Comparison of ENCODE assay signal across 14 cellular contexts in the genomic region with DNA sequence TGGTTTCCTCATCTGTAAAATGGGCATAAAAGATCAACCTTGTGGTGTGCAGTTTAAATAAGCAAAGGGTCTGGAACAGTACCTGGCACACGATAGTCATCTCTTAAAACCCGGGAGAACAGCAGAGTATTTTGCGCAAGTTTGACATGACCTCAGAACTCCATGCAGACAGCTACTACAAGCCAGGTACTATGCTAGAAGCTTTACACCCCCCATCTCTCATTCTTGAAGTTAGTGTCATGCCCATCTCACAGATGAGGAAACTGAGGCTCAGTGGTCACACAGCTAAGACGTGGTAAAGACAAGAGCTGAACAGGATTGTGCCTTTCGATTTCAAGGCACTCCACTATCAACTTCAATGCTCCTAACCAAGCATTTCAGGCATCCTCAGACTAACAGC.
DNase-seq lines count a peak whose midpoint lies in the region; ATAC-seq and TF ChIP-seq lines count a peak whose summit lies in the region.
"Had no signal": no experiment of that assay in that cellular context is flagged by ENCODE, and none has a peak within 500 bp of the region (broad histone marks: within the 10 kb centered on the region; RNA-seq: fewer than 3 reads in every experiment).

No MANE protein-coding gene starts in this region.

- no peak overlapping the region for H2AFZ ChIP-seq in neural progenitor cell (replicated peaks)

- H3K27me3 Mint-ChIP-seq in CD4-positive, CD25-positive, alpha-beta regulatory T cell, result no peaks in the 10 kb centered on the region
- H3K27me3 Mint-ChIP-seq in neural progenitor cell (ENCODE audit: insufficient read depth, low read depth) (peaks cover 10% of the 10 kb centered on the region), type B pancreatic cell (no peaks in the 10 kb centered on the region)
- H3K27me3 Mint-ChIP-seq: activated CD4-positive, alpha-beta memory T cell treated with anti-CD3 and anti-CD28 coated beads, Interleukin-2, amount 10 ng/mL, durations not matched to agents 7 days and 5 days had no signal

- intact Hi-C loops in left lung (cut with DNase I), result no loop called here

- peaks cover 56% of the 10 kb centered on the region for H3F3A ChIP-seq in neural progenitor cell (ENCODE audit: low read depth)

- H3K27me3 ChIP-seq in CD4-positive, CD25-positive, alpha-beta regulatory T cell (ENCODE audit: control insufficient read depth, insufficient read depth, low read length), result no peaks in the 10 kb centered on the region
- no peaks in the 10 kb centered on the region for H3K27me3 ChIP-seq in duodenal mucosa (ENCODE audit: control insufficient read depth in 1 of 2, insufficient read depth in 2 of 2, low read length in 2 of 2)
- no peaks in the 10 kb centered on the region for H3K27me3 ChIP-seq in neural progenitor cell
- no peaks in the 10 kb centered on the region for H3K27me3 ChIP-seq in left lung
- H3K27me3 ChIP-seq: right atrium auricular region had no signal

- no peaks in the 10 kb centered on the region for H3K9me3 ChIP-seq in CD4-positive, CD25-positive, alpha-beta regulatory T cell (ENCODE audit: control insufficient read depth in 2 of 2, low read length in 2 of 2)
- H3K9me3 ChIP-seq in duodenal mucosa (ENCODE audit: control insufficient read depth in 1 of 2, low read length in 2 of 2) (no peaks in the 10 kb centered on the region), neural progenitor cell (ENCODE audit: low read depth) (no peaks in the 10 kb centered on the region), left lung (no peaks in the 10 kb centered on the region)
- H3K9me3 ChIP-seq: right atrium auricular region had no signal

- H3K79me2 ChIP-seq in neural progenitor cell (ENCODE audit: low read depth), result peaks cover 81% of the 10 kb centered on the region

- no peak for TF ChIP-seq CTCF in neural progenitor cell (IDR thresholded peaks at IDR 0.05)
- no peak for TF ChIP-seq CTCF in left lung (IDR thresholded peaks at IDR 0.05)
- TF ChIP-seq CTCF in type B pancreatic cell (conservative IDR thresholded peaks at IDR 0.05), result no peak

- H3K27ac ChIP-seq in CD4-positive, CD25-positive, alpha-beta regulatory T cell (ENCODE audit: insufficient read depth, low read length, poor library complexity, severe bottlenecking), result no peak overlapping the region
- H3K27ac ChIP-seq in duodenal mucosa (ENCODE audit: low read depth, low read length) (peak overlapping the region; percentile 13), neural progenitor cell (peak overlapping the region; percentile 76), left lung (no peak overlapping the region)
- H3K27ac ChIP-seq: epithelial cell of prostate had no signal

- no peaks in the 10 kb centered on the region for H3K9me3 Mint-ChIP-seq in CD4-positive, CD25-positive, alpha-beta regulatory T cell
- H3K9me3 Mint-ChIP-seq in neural progenitor cell (no peaks in the 10 kb centered on the region), type B pancreatic cell (no peaks in the 10 kb centered on the region)
- H3K9me3 Mint-ChIP-seq: activated CD4-positive, alpha-beta memory T cell treated with anti-CD3 and anti-CD28 coated beads, Interleukin-2, amount 10 ng/mL, durations not matched to agents 7 days and 5 days had no signal

- peaks cover 49% of the 10 kb centered on the region for H3K36me3 ChIP-seq in CD4-positive, CD25-positive, alpha-beta regulatory T cell (ENCODE audit: control insufficient read depth, insufficient read depth, low read length)
- H3K36me3 ChIP-seq in duodenal mucosa (ENCODE audit: control insufficient read depth in 1 of 2, insufficient read depth in 2 of 2, low read length in 2 of 2) (peaks cover 0 to 32% of the 10 kb centered on the region in 2 donors), neural progenitor cell (no peaks in the 10 kb centered on the region), left lung (peaks cover 0 to 21% of the 10 kb centered on the region in 2 donors)

- peak overlapping the region in 1 of 4 donors; percentile 38 for H3K4me3 Mint-ChIP-seq in CD4-positive, CD25-positive, alpha-beta regulatory T cell
- H3K4me3 Mint-ChIP-seq in neural progenitor cell, result peak overlapping the region; percentile 68
- no peak overlapping the region for H3K4me3 Mint-ChIP-seq in type B pancreatic cell
- H3K4me3 Mint-ChIP-seq: activated CD4-positive, alpha-beta memory T cell treated with anti-CD3 and anti-CD28 coated beads, Interleukin-2, amount 10 ng/mL, durations not matched to agents 7 days and 5 days had no signal

- peaks cover 8% of the 10 kb centered on the region for H3K36me3 Mint-ChIP-seq in CD4-positive, CD25-positive, alpha-beta regulatory T cell
- H3K36me3 Mint-ChIP-seq in neural progenitor cell (peaks cover 3% of the 10 kb centered on the region), type B pancreatic cell (no peaks in the 10 kb centered on the region)

- no peak for DNase-seq in CD4-positive, CD25-positive, alpha-beta regulatory T cell
- DNase-seq in Jurkat, Clone E6-1 (ENCODE audit: low read depth, low spot score), result no peak
- no peak for DNase-seq in neural progenitor cell (ENCODE audit: low spot score)
- no peak for DNase-seq in left lung
- DNase-seq in AG08396 (ENCODE audit: low spot score), result no peak
- no peak for DNase-seq in type B pancreatic cell (ENCODE audit: extremely low spot score, unreplicated experiment)
- DNase-seq: activated CD4-positive, alpha-beta memory T cell treated with anti-CD3 and anti-CD28 coated beads, Interleukin-2, amount 10 ng/mL, durations not matched to agents 7 days and 5 days; NK-92 treated with Interleukin-12 subunit alpha and Interleukin-12 subunit beta, amount 100 ng/mL, for 24 hours had no signal

- peaks cover 9% of the 10 kb centered on the region for H3K4me1 ChIP-seq in CD4-positive, CD25-positive, alpha-beta regulatory T cell (ENCODE audit: control insufficient read depth, insufficient read depth, low read length, poor library complexity, severe bottlenecking)
- peaks cover 20 to 32% of the 10 kb centered on the region in 2 donors for H3K4me1 ChIP-seq in duodenal mucosa (ENCODE audit: control insufficient read depth in 1 of 2, insufficient read depth in 2 of 2, low read length in 2 of 2)
- peaks cover 76% of the 10 kb centered on the region for H3K4me1 ChIP-seq in neural progenitor cell
- peaks cover 9 to 25% of the 10 kb centered on the region in 2 donors for H3K4me1 ChIP-seq in left lung

- H3K4me3 ChIP-seq in CD4-positive, CD25-positive, alpha-beta regulatory T cell (ENCODE audit: low read depth, low read length), result no peak overlapping the region
- H3K4me3 ChIP-seq in Jurkat, Clone E6-1 (ENCODE audit: low read length), result peak overlapping the region; percentile 23
- H3K4me3 ChIP-seq in duodenal mucosa (ENCODE audit: low read depth in 1 of 2, low read length in 2 of 2) (no peak overlapping the region), neural progenitor cell (no peak overlapping the region), left lung (no peak overlapping the region)
- H3K4me3 ChIP-seq: lung, right atrium auricular region had no signal

- H3K9ac ChIP-seq in duodenal mucosa (ENCODE audit: low read depth in 1 of 2, low read length in 2 of 2) (no peak overlapping the region), neural progenitor cell (no peak overlapping the region)

- peak overlapping the region; percentile 28 to 71 (median 32) for H3K27ac Mint-ChIP-seq in CD4-positive, CD25-positive, alpha-beta regulatory T cell
- H3K27ac Mint-ChIP-seq in neural progenitor cell, result peak overlapping the region; percentile 46
- no peak overlapping the region for H3K27ac Mint-ChIP-seq in type B pancreatic cell
- H3K27ac Mint-ChIP-seq: activated CD4-positive, alpha-beta memory T cell treated with anti-CD3 and anti-CD28 coated beads, Interleukin-2, amount 10 ng/mL, durations not matched to agents 7 days and 5 days had no signal

- peaks cover 18 to 87% (median 34%) of the 10 kb centered on the region in 4 donors for H3K4me1 Mint-ChIP-seq in CD4-positive, CD25-positive, alpha-beta regulatory T cell
- H3K4me1 Mint-ChIP-seq in neural progenitor cell, result peaks cover 72% of the 10 kb centered on the region
- H3K4me1 Mint-ChIP-seq in type B pancreatic cell (ENCODE audit: unreplicated experiment), result peaks cover 54% of the 10 kb centered on the region

- H4K20me1 ChIP-seq in neural progenitor cell (ENCODE audit: low read depth), result peaks cover 88% of the 10 kb centered on the region

- peak overlapping the region; percentile 64 for H3K4me2 ChIP-seq in neural progenitor cell

- no peak for ATAC-seq in CD4-positive, CD25-positive, alpha-beta regulatory T cell (ENCODE audit: low read depth in 2 of 2)
- ATAC-seq in HG03025 (IDR thresholded peaks at IDR 0.05; ENCODE audit: low FRiP score, unreplicated experiment) (no peak), left lung (no peak)
- ATAC-seq: HCT116 had no signal

Comparison
In these comparisons a context has a peak if more than half of its experiments do, and no peak if none do; other contexts are left out.
1. H3K27ac ChIP-seq: peak in duodenal mucosa (single experiment) and neural progenitor cell (single experiment); none in CD4-positive, CD25-positive, alpha-beta regulatory T cell (single experiment) and left lung (0 of 2).